15 cellular contexts compared by ENCODE assay signal in the genomic region with DNA sequence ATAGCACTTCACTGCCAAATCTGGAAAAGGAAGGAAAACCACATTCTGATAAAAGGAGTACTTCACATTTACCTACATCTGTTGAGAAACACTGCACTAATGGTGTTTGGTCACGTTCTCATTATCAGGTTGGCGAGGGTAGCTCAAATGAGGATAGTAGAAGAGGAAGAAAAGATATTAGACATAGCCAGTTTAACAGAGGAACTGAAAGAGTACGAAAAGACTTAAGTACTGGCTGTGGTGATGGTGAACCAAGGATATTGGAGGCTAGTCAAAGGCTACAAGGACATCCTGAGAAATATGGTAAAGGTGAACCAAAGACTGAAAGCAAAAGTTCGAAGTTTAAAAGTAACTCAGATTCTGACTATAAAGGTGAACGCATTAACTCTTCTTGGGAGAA. TPM values are rescaled to one million over a fixed set of nuclear protein-coding genes. Genes with fewer than 3 reads are reported as not detected.
DNase-seq lines count a peak whose midpoint lies in the region; ATAC-seq and TF ChIP-seq lines count a peak whose summit lies in the region.
"Had no signal": no experiment of that assay in that cellular context is flagged by ENCODE, and none has a peak within 500 bp of the region (broad histone marks: within the 10 kb centered on the region; RNA-seq: fewer than 3 reads in every experiment).

No MANE protein-coding gene starts in this region.

- intact Hi-C loops in activated T-helper 1 cell treated with anti-CD3 and anti-CD28 coated beads, Interleukin-12 subunit alpha, Interleukin-12 subunit beta, Interleukin-2, Interleukin-4 antibody, amounts not matched to agents 30 ng/mL and 10 ng/mL and 1 ng/mL, durations not matched to agents 14 hours and 24 hours and 36 hours (cut with micrococcal nuclease), result no loop called here
- intact Hi-C loops in cardiac septum (cut with DNase I), result no loop called here

- no peaks in the 10 kb centered on the region for H3K27me3 Mint-ChIP-seq in activated T-helper 1 cell treated with anti-CD3 and anti-CD28 coated beads, Interleukin-12 subunit alpha, Interleukin-12 subunit beta, Interleukin-2, Interleukin-4 antibody, amounts not matched to agents 30 ng/mL and 10 ng/mL and 1 ng/mL, durations not matched to agents 14 hours and 24 hours and 36 hours (ENCODE audit: insufficient read depth)

- H3K9me3 Mint-ChIP-seq in activated T-helper 1 cell treated with anti-CD3 and anti-CD28 coated beads, Interleukin-12 subunit alpha, Interleukin-12 subunit beta, Interleukin-2, Interleukin-4 antibody, amounts not matched to agents 30 ng/mL and 10 ng/mL and 1 ng/mL, durations not matched to agents 14 hours and 24 hours and 36 hours, result peaks cover 9% of the 10 kb centered on the region

- DNase-seq in GM12865 (ENCODE audit: low read depth) (peak; percentile 68), NCI-H446 treated with DMSO at 0.1 percent for 48 hours (lab: John Stamatoyannopoulos, UW) (no peak), cardiac septum (ENCODE audit: low spot score) (no peak)
- no peak for DNase-seq in activated T-helper 1 cell treated with anti-CD3 and anti-CD28 coated beads, Interleukin-12 subunit alpha, Interleukin-12 subunit beta, Interleukin-2, Interleukin-4 antibody, amounts not matched to agents 30 ng/mL and 10 ng/mL and 1 ng/mL, durations not matched to agents 14 hours and 24 hours and 36 hours (ENCODE audit: low spot score)
- DNase-seq: hypothalamus, mesendoderm had no signal

- peaks cover 61% of the 10 kb centered on the region for H3K36me3 Mint-ChIP-seq in activated T-helper 1 cell treated with anti-CD3 and anti-CD28 coated beads, Interleukin-12 subunit alpha, Interleukin-12 subunit beta, Interleukin-2, Interleukin-4 antibody, amounts not matched to agents 30 ng/mL and 10 ng/mL and 1 ng/mL, durations not matched to agents 14 hours and 24 hours and 36 hours (ENCODE audit: low read depth)

- no peak overlapping the region for H3K27ac Mint-ChIP-seq in activated T-helper 1 cell treated with anti-CD3 and anti-CD28 coated beads, Interleukin-12 subunit alpha, Interleukin-12 subunit beta, Interleukin-2, Interleukin-4 antibody, amounts not matched to agents 30 ng/mL and 10 ng/mL and 1 ng/mL, durations not matched to agents 14 hours and 24 hours and 36 hours

- no peak for TF ChIP-seq CTCF in GM12865 (IDR thresholded peaks at IDR 0.05; ENCODE audit: insufficient read depth, low read depth, low read length, missing control alignments)

- H3K4me1 Mint-ChIP-seq in activated T-helper 1 cell treated with anti-CD3 and anti-CD28 coated beads, Interleukin-12 subunit alpha, Interleukin-12 subunit beta, Interleukin-2, Interleukin-4 antibody, amounts not matched to agents 30 ng/mL and 10 ng/mL and 1 ng/mL, durations not matched to agents 14 hours and 24 hours and 36 hours (ENCODE audit: low read depth), result peaks cover 31% of the 10 kb centered on the region

- ATAC-seq in GM19324 (IDR thresholded peaks at IDR 0.05; ENCODE audit: low FRiP score, unreplicated experiment), result peak; percentile 64
- ATAC-seq in HG02763 (IDR thresholded peaks at IDR 0.05; ENCODE audit: unreplicated experiment), result peak; percentile 59
- peak; percentile 74 for ATAC-seq in HG03521 (IDR thresholded peaks at IDR 0.05; ENCODE audit: unreplicated experiment)
- ATAC-seq in SK-N-SH treated with all-trans-retinoic acid at 6 μM for 48 hours, result no peak
- ATAC-seq: HCT116 had no signal

- no peak overlapping the region for H3K4me3 Mint-ChIP-seq in activated T-helper 1 cell treated with anti-CD3 and anti-CD28 coated beads, Interleukin-12 subunit alpha, Interleukin-12 subunit beta, Interleukin-2, Interleukin-4 antibody, amounts not matched to agents 30 ng/mL and 10 ng/mL and 1 ng/mL, durations not matched to agents 14 hours and 24 hours and 36 hours

- H3K4me3 ChIP-seq in GM12865 (ENCODE audit: low read depth, low read length), result no peak overlapping the region
- H3K4me3 ChIP-seq: BLaER1 treated with 17β-estradiol and CSF1 and Interleukin-3, amounts not matched to agents 10 nM and 100 nM had no signal

TF ChIP-seq in SK-N-SH treated with all-trans-retinoic acid at 6 μM for 48 hours, 23 proteins besides CTCF, POLR2A, EP300 and RAD21 (continues in another document):
- TF ChIP-seq ARNTL (CRISPR knock-in tag; IDR thresholded peaks at IDR 0.05; ENCODE audit: borderline replicate concordance, low read depth) (no peak), OSR1 (CRISPR knock-in tag; IDR thresholded peaks at IDR 0.05) (no peak), ZFP30 (CRISPR knock-in tag; IDR thresholded peaks at IDR 0.05) (no peak), ZFP3 (CRISPR knock-in tag; IDR thresholded peaks at IDR 0.05) (no peak), ZC3H10 (CRISPR knock-in tag; IDR thresholded peaks at IDR 0.05) (no peak), ZNF565 (CRISPR knock-in tag; conservative IDR thresholded peaks at IDR 0.05; ENCODE audit: low read depth) (no peak), TCF4 (CRISPR knock-in tag; IDR thresholded peaks at IDR 0.05; ENCODE audit: borderline replicate concordance) (no peak), ESRRG (CRISPR knock-in tag; IDR thresholded peaks at IDR 0.05) (no peak), GLIS3 (CRISPR knock-in tag; IDR thresholded peaks at IDR 0.05) (no peak), ZNF70 (CRISPR knock-in tag; IDR thresholded peaks at IDR 0.05) (no peak), ZNF8 (CRISPR knock-in tag; IDR thresholded peaks at IDR 0.05) (no peak)
- TF ChIP-seq, protein P1, sequence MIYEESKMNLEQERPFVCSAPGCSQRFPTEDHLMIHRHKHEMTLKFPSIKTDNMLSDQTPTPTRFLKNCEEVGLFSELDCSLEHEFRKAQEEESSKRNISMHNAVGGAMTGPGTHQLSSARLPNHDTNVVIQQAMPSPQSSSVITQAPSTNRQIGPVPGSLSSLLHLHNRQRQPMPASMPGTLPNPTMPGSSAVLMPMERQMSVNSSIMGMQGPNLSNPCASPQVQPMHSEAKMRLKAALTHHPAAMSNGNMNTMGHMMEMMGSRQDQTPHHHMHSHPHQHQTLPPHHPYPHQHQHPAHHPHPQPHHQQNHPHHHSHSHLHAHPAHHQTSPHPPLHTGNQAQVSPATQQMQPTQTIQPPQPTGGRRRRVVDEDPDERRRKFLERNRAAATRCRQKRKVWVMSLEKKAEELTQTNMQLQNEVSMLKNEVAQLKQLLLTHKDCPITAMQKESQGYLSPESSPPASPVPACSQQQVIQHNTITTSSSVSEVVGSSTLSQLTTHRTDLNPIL (CRISPR knock-in tag; IDR thresholded peaks at IDR 0.05; ENCODE audit: low read depth), result no peak
- TF ChIP-seq, protein P2, sequence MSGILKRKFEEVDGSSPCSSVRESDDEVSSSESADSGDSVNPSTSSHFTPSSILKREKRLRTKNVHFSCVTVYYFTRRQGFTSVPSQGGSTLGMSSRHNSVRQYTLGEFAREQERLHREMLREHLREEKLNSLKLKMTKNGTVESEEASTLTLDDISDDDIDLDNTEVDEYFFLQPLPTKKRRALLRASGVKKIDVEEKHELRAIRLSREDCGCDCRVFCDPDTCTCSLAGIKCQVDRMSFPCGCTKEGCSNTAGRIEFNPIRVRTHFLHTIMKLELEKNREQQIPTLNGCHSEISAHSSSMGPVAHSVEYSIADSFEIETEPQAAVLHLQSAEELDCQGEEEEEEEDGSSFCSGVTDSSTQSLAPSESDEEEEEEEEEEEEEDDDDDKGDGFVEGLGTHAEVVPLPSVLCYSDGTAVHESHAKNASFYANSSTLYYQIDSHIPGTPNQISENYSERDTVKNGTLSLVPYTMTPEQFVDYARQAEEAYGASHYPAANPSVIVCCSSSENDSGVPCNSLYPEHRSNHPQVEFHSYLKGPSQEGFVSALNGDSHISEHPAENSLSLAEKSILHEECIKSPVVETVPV (CRISPR knock-in tag; IDR thresholded peaks at IDR 0.05), result no peak
- TF ChIP-seq, protein P3, sequence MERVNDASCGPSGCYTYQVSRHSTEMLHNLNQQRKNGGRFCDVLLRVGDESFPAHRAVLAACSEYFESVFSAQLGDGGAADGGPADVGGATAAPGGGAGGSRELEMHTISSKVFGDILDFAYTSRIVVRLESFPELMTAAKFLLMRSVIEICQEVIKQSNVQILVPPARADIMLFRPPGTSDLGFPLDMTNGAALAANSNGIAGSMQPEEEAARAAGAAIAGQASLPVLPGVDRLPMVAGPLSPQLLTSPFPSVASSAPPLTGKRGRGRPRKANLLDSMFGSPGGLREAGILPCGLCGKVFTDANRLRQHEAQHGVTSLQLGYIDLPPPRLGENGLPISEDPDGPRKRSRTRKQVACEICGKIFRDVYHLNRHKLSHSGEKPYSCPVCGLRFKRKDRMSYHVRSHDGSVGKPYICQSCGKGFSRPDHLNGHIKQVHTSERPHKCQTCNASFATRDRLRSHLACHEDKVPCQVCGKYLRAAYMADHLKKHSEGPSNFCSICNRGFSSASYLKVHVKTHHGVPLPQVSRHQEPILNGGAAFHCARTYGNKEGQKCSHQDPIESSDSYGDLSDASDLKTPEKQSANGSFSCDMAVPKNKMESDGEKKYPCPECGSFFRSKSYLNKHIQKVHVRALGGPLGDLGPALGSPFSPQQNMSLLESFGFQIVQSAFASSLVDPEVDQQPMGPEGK (CRISPR knock-in tag; IDR thresholded peaks at IDR 0.05; ENCODE audit: borderline replicate concordance), result no peak

RNA-seq across cellular contexts. Expression of a gene that starts 32.0 kb away (rescaled TPM):
- not detected in 2 replicates for total RNA-seq in activated T-helper 1 cell treated with anti-CD3 and anti-CD28 coated beads, Interleukin-12 subunit alpha, Interleukin-12 subunit beta, Interleukin-2, Interleukin-4 antibody, amounts not matched to agents 30 ng/mL and 10 ng/mL and 1 ng/mL, durations not matched to agents 14 hours and 24 hours and 36 hours
- not detected for total RNA-seq in cardiac septum
- total RNA-seq: LHCN-M2, NCI-H460, ureter had no signal

RNA-seq across cellular contexts. Expression of a gene that starts 32.6 kb away (rescaled TPM):
- 38.3 and 40.2 TPM in 2 replicates for total RNA-seq in activated T-helper 1 cell treated with anti-CD3 and anti-CD28 coated beads, Interleukin-12 subunit alpha, Interleukin-12 subunit beta, Interleukin-2, Interleukin-4 antibody, amounts not matched to agents 30 ng/mL and 10 ng/mL and 1 ng/mL, durations not matched to agents 14 hours and 24 hours and 36 hours
- 11.6 TPM for total RNA-seq in cardiac septum

RNA-seq across cellular contexts. Expression of a gene that starts 42.7 kb away (rescaled TPM):
- 74.6 and 77.9 TPM in 2 replicates for total RNA-seq in activated T-helper 1 cell treated with anti-CD3 and anti-CD28 coated beads, Interleukin-12 subunit alpha, Interleukin-12 subunit beta, Interleukin-2, Interleukin-4 antibody, amounts not matched to agents 30 ng/mL and 10 ng/mL and 1 ng/mL, durations not matched to agents 14 hours and 24 hours and 36 hours
- total RNA-seq in cardiac septum, result 21.1 TPM
